8 cellular contexts compared by ENCODE assay signal in the genomic region with DNA sequence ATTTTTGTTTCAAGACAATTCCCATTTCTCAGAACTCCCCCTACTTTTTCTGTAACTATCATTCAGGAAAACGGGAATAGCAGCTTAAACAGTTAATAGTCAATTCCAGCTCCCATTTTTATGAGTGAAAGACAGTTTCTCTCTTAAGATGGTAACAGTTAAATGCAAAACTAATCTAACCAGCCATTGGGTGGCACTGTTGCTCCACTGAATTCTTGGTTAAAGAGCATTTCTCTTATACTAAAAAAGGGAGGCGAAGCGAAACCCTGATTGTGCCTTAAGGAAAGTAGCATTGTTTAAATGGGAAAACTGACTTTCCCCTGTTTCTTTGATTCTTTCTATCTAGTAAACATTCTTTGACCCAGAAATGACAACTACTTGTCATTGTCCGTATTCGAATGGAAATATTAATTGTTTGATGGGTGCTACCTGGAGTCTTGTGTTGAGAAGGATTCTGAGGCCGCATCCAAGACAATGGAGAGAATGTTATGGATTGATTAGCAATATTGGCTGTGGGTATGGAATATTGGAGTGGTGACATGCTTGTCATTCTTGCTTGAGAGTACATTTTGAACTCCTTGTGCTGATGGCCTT.
A peak's percentile ranks its signal among the peaks of the same experiment; 100 is the strongest.
DNase-seq lines count a peak whose midpoint lies in the region; ATAC-seq and TF ChIP-seq lines count a peak whose summit lies in the region.

No MANE protein-coding gene starts in this region.

- in situ Hi-C loops in GM13977 (cut with MboI; ENCODE audit: low pct_unique_long_range_greater_than_20kb, low sequenced_read_pairs, unreplicated experiment), result loop anchor here (25.0 kb wide), 1 partner anchor 499 kb away; no protein-coding TSS in a partner anchor

- no peak overlapping the region for H3K27ac Mint-ChIP-seq in CD14-positive monocyte

- H3K36me3 ChIP-seq in SU-DHL-6 (ENCODE audit: low read length) (no peaks in the 10 kb centered on the region), fibroblast of lung (ENCODE audit: control insufficient read depth, insufficient read depth, low read length) (no peaks in the 10 kb centered on the region), neutrophil (no peaks in the 10 kb centered on the region)

- H3K27me3 Mint-ChIP-seq in CD14-positive monocyte (ENCODE audit: low read depth in 3 of 3), result peaks cover 0 to 3% (median 1%) of the 10 kb centered on the region in 3 donors

- H3K27me3 ChIP-seq in SU-DHL-6 (ENCODE audit: low read length) (no peaks in the 10 kb centered on the region), fibroblast of lung (ENCODE audit: control insufficient read depth, insufficient read depth, low read length) (no peaks in the 10 kb centered on the region), neutrophil (no peaks in the 10 kb centered on the region)

- intact Hi-C loops in CD14-positive monocyte (cut with micrococcal nuclease), result loop anchor here in 1 of 2 donors (5.0 kb wide), 1 partner anchor 489 kb away; no protein-coding TSS in a partner anchor

- H3K9me3 ChIP-seq in SU-DHL-6 (ENCODE audit: insufficient read depth, low read length) (no peaks in the 10 kb centered on the region), fibroblast of lung (ENCODE audit: control insufficient read depth, insufficient read depth, low read depth, low read length) (no peaks in the 10 kb centered on the region), neutrophil (no peaks in the 10 kb centered on the region)

- H3K4me3 ChIP-seq in SU-DHL-6 (ENCODE audit: insufficient read depth, low read length, poor library complexity, severe bottlenecking) (no peak overlapping the region), fibroblast of lung (replicated peaks in 1 of 4; ENCODE audit: control extremely low read depth in 1 of 4, insufficient read depth in 1 of 4, low read depth in 3 of 4, low read length in 4 of 4) (no peak overlapping the region), neutrophil (ENCODE audit: low read depth in 1 of 2, low read length in 1 of 2) (no peak overlapping the region)

- H3K4me2 ChIP-seq in SU-DHL-6 (ENCODE audit: low read depth, low read length, poor library complexity, severe bottlenecking), result no peak overlapping the region
- no peak overlapping the region for H3K4me2 ChIP-seq in fibroblast of lung (ENCODE audit: extremely low read depth, insufficient read depth, low read length)

- H3K79me2 ChIP-seq in SU-DHL-6 (ENCODE audit: insufficient read depth, low read length) (no peaks in the 10 kb centered on the region), fibroblast of lung (ENCODE audit: control insufficient read depth, insufficient read depth, low read length) (no peaks in the 10 kb centered on the region)

- DNase-seq in CD14-positive monocyte (ENCODE audit: low spot score), result peak; percentile 49
- DNase-seq in GM13977 (ENCODE audit: low spot score), result peak; percentile 22
- DNase-seq in MV-4-11 (lab: John Stamatoyannopoulos, UW), result peak; percentile 56
- DNase-seq in fibroblast of lung (ENCODE audit: low read depth in 2 of 2), result peak; percentile 63 to 93

- H3K36me3 Mint-ChIP-seq in CD14-positive monocyte, result no peaks in the 10 kb centered on the region

- no peaks in the 10 kb centered on the region for H3K9me2 ChIP-seq in SU-DHL-6 (replicated peaks; ENCODE audit: insufficient read depth, low read length)

- H3K27ac ChIP-seq in SU-DHL-6 (ENCODE audit: low read depth, low read length), result no peak overlapping the region
- H3K27ac ChIP-seq in fibroblast of lung (ENCODE audit: insufficient read depth, low read length), result no peak overlapping the region
- H3K27ac ChIP-seq in neutrophil, result no peak overlapping the region

- H3F3A ChIP-seq in SU-DHL-6 (ENCODE audit: insufficient read depth), result no peaks in the 10 kb centered on the region

- peaks cover 3% of the 10 kb centered on the region for H3K4me1 Mint-ChIP-seq in CD14-positive monocyte

- no peak overlapping the region for H3K9ac ChIP-seq in SU-DHL-6 (ENCODE audit: low read length)
- H3K9ac ChIP-seq in fibroblast of lung (ENCODE audit: insufficient read depth, low read length), result no peak overlapping the region

- TF ChIP-seq CTCF in CD14-positive monocyte (IDR thresholded peaks at IDR 0.05) (peak; percentile 84), GM13977 (IDR thresholded peaks at IDR 0.05; ENCODE audit: extremely low read depth, insufficient read depth, missing control alignments) (peak; percentile 68), SU-DHL-6 (IDR thresholded peaks at IDR 0.05; ENCODE audit: insufficient read depth, low read length, poor library complexity, severe bottlenecking) (peak; percentile 37), fibroblast of lung (conservative IDR thresholded peaks at IDR 0.05 in 1 of 2, IDR thresholded peaks at IDR 0.05 in 1 of 2; ENCODE audit: low read depth in 1 of 2, low read length in 2 of 2) (peak; percentile 57 to 67), neutrophil (IDR thresholded peaks at IDR 0.05) (peak; percentile 61)

- H2AFZ ChIP-seq in SU-DHL-6 (ENCODE audit: low read depth, low read length, severe bottlenecking) (no peak overlapping the region), fibroblast of lung (ENCODE audit: low read length) (no peak overlapping the region)

- no peaks in the 10 kb centered on the region for H3K9me3 Mint-ChIP-seq in CD14-positive monocyte

- peak; percentile 87 for ATAC-seq in HG02678 (IDR thresholded peaks at IDR 0.05; ENCODE audit: unreplicated experiment)
- ATAC-seq in GM19328 (IDR thresholded peaks at IDR 0.05; ENCODE audit: unreplicated experiment), result no peak

- H4K20me1 ChIP-seq in SU-DHL-6 (ENCODE audit: low read depth, low read length) (no peaks in the 10 kb centered on the region), fibroblast of lung (ENCODE audit: control insufficient read depth, extremely low read depth, insufficient read depth, low read length) (no peaks in the 10 kb centered on the region)

- no peak overlapping the region for H3K4me3 Mint-ChIP-seq in CD14-positive monocyte

- no peaks in the 10 kb centered on the region for H3K4me1 ChIP-seq in fibroblast of lung (ENCODE audit: control insufficient read depth, extremely low read depth, insufficient read depth, low read length)
- peaks cover 0 to 8% of the 10 kb centered on the region in 2 experiments for H3K4me1 ChIP-seq in neutrophil (ENCODE audit: control insufficient read depth in 1 of 2, insufficient read depth in 1 of 2, low read depth in 1 of 2, low read length in 1 of 2)

Comparison
In these comparisons a context has a peak if more than half of its experiments do, and no peak if none do; other contexts are left out.
1. DNase-seq: peak in every context shown above with its lines; median percentile 78 in fibroblast of lung; 56 in MV-4-11; 49 in CD14-positive monocyte; 22 in GM13977.